15 cellular contexts compared by ENCODE assay signal in genomic region chr2:231099918-231100317, GRCh38. TPM values are rescaled to one million over a fixed set of nuclear protein-coding genes. Genes with fewer than 3 reads are reported as not detected.
A peak's percentile ranks its signal among the peaks of the same experiment; 100 is the strongest.
DNase-seq lines count a peak whose midpoint lies in the region; ATAC-seq and TF ChIP-seq lines count a peak whose summit lies in the region.
"Had no signal": no experiment of that assay in that cellular context is flagged by ENCODE, and none has a peak within 500 bp of the region (broad histone marks: within the 10 kb centered on the region; RNA-seq: fewer than 3 reads in every experiment).

No MANE protein-coding gene starts in this region.

- no peaks in the 10 kb centered on the region for H3K36me3 ChIP-seq in OCI-LY3 (replicated peaks; ENCODE audit: low read depth, low read length)
- H3K36me3 ChIP-seq in naive thymus-derived CD4-positive, alpha-beta T cell (ENCODE audit: control insufficient read depth in 2 of 3, insufficient read depth in 3 of 3, low read length in 3 of 3): peaks cover 0 to 46% (median 0%) of the 10 kb centered on the region in 3 experiments

- peaks cover 27% of the 10 kb centered on the region for H3K4me1 Mint-ChIP-seq in glutamatergic neuron (ENCODE audit: low read depth, unreplicated experiment)
- peaks cover 0 to 6% (median 4%) of the 10 kb centered on the region in 7 donors for H3K4me1 Mint-ChIP-seq in naive thymus-derived CD4-positive, alpha-beta T cell
- peaks cover 2% of the 10 kb centered on the region for H3K4me1 Mint-ChIP-seq in activated CD4-positive, alpha-beta memory T cell treated with anti-CD3 and anti-CD28 coated beads, Interleukin-2, amount 10 ng/mL, durations not matched to agents 7 days and 5 days

- H3K27me3 ChIP-seq in OCI-LY3 (ENCODE audit: low read depth, low read length): no peaks in the 10 kb centered on the region
- no peaks in the 10 kb centered on the region for H3K27me3 ChIP-seq in naive thymus-derived CD4-positive, alpha-beta T cell (ENCODE audit: control insufficient read depth in 2 of 2, insufficient read depth in 2 of 2, low read length in 2 of 2)
- H3K27me3 ChIP-seq: Peyer's patch, tibial artery had no signal

- peaks cover 5% of the 10 kb centered on the region for H3K9me3 Mint-ChIP-seq in glutamatergic neuron (ENCODE audit: unreplicated experiment)
- peaks cover 0 to 59% (median 24%) of the 10 kb centered on the region in 11 donors for H3K9me3 Mint-ChIP-seq in naive thymus-derived CD4-positive, alpha-beta T cell
- H3K9me3 Mint-ChIP-seq in activated CD4-positive, alpha-beta memory T cell treated with anti-CD3 and anti-CD28 coated beads, Interleukin-2, amount 10 ng/mL, durations not matched to agents 7 days and 5 days: peaks cover 13% of the 10 kb centered on the region

- H3K27me3 Mint-ChIP-seq in glutamatergic neuron (ENCODE audit: unreplicated experiment): peaks cover 8% of the 10 kb centered on the region
- H3K27me3 Mint-ChIP-seq in naive thymus-derived CD4-positive, alpha-beta T cell: no peaks in the 10 kb centered on the region
- H3K27me3 Mint-ChIP-seq in activated CD4-positive, alpha-beta memory T cell treated with anti-CD3 and anti-CD28 coated beads, Interleukin-2, amount 10 ng/mL, durations not matched to agents 7 days and 5 days: no peaks in the 10 kb centered on the region
- H3K27me3 Mint-ChIP-seq: activated T-cell treated with anti-CD3 and anti-CD28 coated beads, Interleukin-2, amount 50 U/mL, for 24 hours had no signal

- H3K9ac ChIP-seq in OCI-LY3 (ENCODE audit: low read length): no peak overlapping the region

- no peak overlapping the region for H3K4me3 Mint-ChIP-seq in glutamatergic neuron (ENCODE audit: unreplicated experiment)
- no peak overlapping the region for H3K4me3 Mint-ChIP-seq in naive thymus-derived CD4-positive, alpha-beta T cell
- no peak overlapping the region for H3K4me3 Mint-ChIP-seq in activated CD4-positive, alpha-beta memory T cell treated with anti-CD3 and anti-CD28 coated beads, Interleukin-2, amount 10 ng/mL, durations not matched to agents 7 days and 5 days
- H3K4me3 Mint-ChIP-seq: activated T-cell treated with anti-CD3 and anti-CD28 coated beads, Interleukin-2, amount 50 U/mL, for 24 hours had no signal

- POLR2A ChIA-PET in naive thymus-derived CD4-positive, alpha-beta T cell (lab: Charles Lee): no interaction called here
- POLR2A ChIA-PET in activated CD4-positive, alpha-beta memory T cell treated with anti-CD3 and anti-CD28 coated beads, Interleukin-2, amount 10 ng/mL, durations not matched to agents 7 days and 5 days (lab: Charles Lee): no interaction called here

- H3K9me3 ChIP-seq in OCI-LY3 (ENCODE audit: insufficient read depth, low read length): no peaks in the 10 kb centered on the region
- H3K9me3 ChIP-seq in naive thymus-derived CD4-positive, alpha-beta T cell (ENCODE audit: control insufficient read depth in 2 of 3, low read length in 3 of 3): peaks cover 0 to 21% (median 10%) of the 10 kb centered on the region in 3 experiments

- no peak overlapping the region for H3K4me2 ChIP-seq in OCI-LY3 (ENCODE audit: low read length)

- H3K36me3 Mint-ChIP-seq in glutamatergic neuron (ENCODE audit: unreplicated experiment): peaks cover 27% of the 10 kb centered on the region
- peaks cover 28 to 70% (median 54%) of the 10 kb centered on the region in 5 donors for H3K36me3 Mint-ChIP-seq in naive thymus-derived CD4-positive, alpha-beta T cell
- H3K36me3 Mint-ChIP-seq in activated CD4-positive, alpha-beta memory T cell treated with anti-CD3 and anti-CD28 coated beads, Interleukin-2, amount 10 ng/mL, durations not matched to agents 7 days and 5 days (ENCODE audit: low read depth): peaks cover 62% of the 10 kb centered on the region

- no peaks in the 10 kb centered on the region for H3K79me2 ChIP-seq in OCI-LY3 (ENCODE audit: low read length)

- H3K4me1 ChIP-seq in OCI-LY3 (ENCODE audit: low read length): no peaks in the 10 kb centered on the region; the same call in 1 of the 2 replicates
- no peaks in the 10 kb centered on the region for H3K4me1 ChIP-seq in naive thymus-derived CD4-positive, alpha-beta T cell (ENCODE audit: control insufficient read depth in 2 of 2, insufficient read depth in 2 of 2, low read length in 2 of 2)

- no peaks in the 10 kb centered on the region for H4K20me1 ChIP-seq in OCI-LY3 (ENCODE audit: insufficient read depth, low read length)

- DNase-seq in ACHN: peak; percentile 19
- DNase-seq in ELF-1 (ENCODE audit: low read depth, low spot score): peak; percentile 25
- DNase-seq in glutamatergic neuron: peak; percentile 27
- no peak for DNase-seq in iPS-NIHi11 (ENCODE audit: low spot score)
- DNase-seq in naive thymus-derived CD4-positive, alpha-beta T cell: no peak
- no peak for DNase-seq in activated CD4-positive, alpha-beta memory T cell treated with anti-CD3 and anti-CD28 coated beads, Interleukin-2, amount 10 ng/mL, durations not matched to agents 7 days and 5 days
- DNase-seq in posterior cingulate gyrus: no peak
- DNase-seq: activated T-cell treated with anti-CD3 and anti-CD28 coated beads, Interleukin-2, amount 50 U/mL, for 24 hours; amniotic stem cell; head of caudate nucleus; NCI-H1436 treated with DMSO at 0.1 percent for 48 hours; NCI-H510A treated with DMSO at 0.1 percent for 48 hours; tibial artery had no signal

- CTCF ChIA-PET in naive thymus-derived CD4-positive, alpha-beta T cell (lab: Charles Lee): interaction anchor here (0.5 kb wide), 1 partner anchor 221 kb away, joined by 3 read pairs; no protein-coding TSS in a partner anchor
- CTCF ChIA-PET in activated CD4-positive, alpha-beta memory T cell treated with anti-CD3 and anti-CD28 coated beads, Interleukin-2, amount 10 ng/mL, durations not matched to agents 7 days and 5 days (lab: Charles Lee): interaction anchor here (0.6 kb wide), 1 partner anchor 353 kb away, joined by 3 read pairs; no protein-coding TSS in a partner anchor

- intact Hi-C loops in naive thymus-derived CD4-positive, alpha-beta T cell (cut with micrococcal nuclease): loop anchor here (5.0 kb wide), 2 partner anchors 307 to 502 kb away; no protein-coding TSS in a partner anchor
- intact Hi-C loops in posterior cingulate gyrus (cut with DNase I): loop anchor here (10.0 kb wide), 3 partner anchors 95 to 205 kb away; partner anchors contain the start of gene ARMC9

- peak; percentile 43 for TF ChIP-seq CTCF in OCI-LY3 (IDR thresholded peaks at IDR 0.05; ENCODE audit: low read depth, low read length)
- no peak for TF ChIP-seq CTCF in glutamatergic neuron (IDR thresholded peaks at IDR 0.05; ENCODE audit: partially characterized antibody, unreplicated experiment)

- H3K27ac ChIP-seq in OCI-LY3 (ENCODE audit: low read length): no peak overlapping the region
- no peak overlapping the region for H3K27ac ChIP-seq in naive thymus-derived CD4-positive, alpha-beta T cell (ENCODE audit: low read depth, low read length)
- H3K27ac ChIP-seq: tibial artery had no signal

- no peak for ATAC-seq in naive thymus-derived CD4-positive, alpha-beta T cell

- H2AFZ ChIP-seq in OCI-LY3 (ENCODE audit: low read depth, low read length): no peak overlapping the region

- no peak overlapping the region for H3K27ac Mint-ChIP-seq in glutamatergic neuron (ENCODE audit: unreplicated experiment)
- no peak overlapping the region for H3K27ac Mint-ChIP-seq in naive thymus-derived CD4-positive, alpha-beta T cell
- no peak overlapping the region for H3K27ac Mint-ChIP-seq in activated CD4-positive, alpha-beta memory T cell treated with anti-CD3 and anti-CD28 coated beads, Interleukin-2, amount 10 ng/mL, durations not matched to agents 7 days and 5 days
- H3K27ac Mint-ChIP-seq: activated T-cell treated with anti-CD3 and anti-CD28 coated beads, Interleukin-2, amount 50 U/mL, for 24 hours had no signal

- in situ Hi-C loops in ACHN (cut with HindIII; ENCODE audit: low pct_ligation_motif_present, low pct_unique_long_range_greater_than_20kb, low sequenced_read_pairs): no loop called here

- no peak overlapping the region for H3K4me3 ChIP-seq in OCI-LY3 (ENCODE audit: low read length)
- H3K4me3 ChIP-seq in naive thymus-derived CD4-positive, alpha-beta T cell (ENCODE audit: low read length): no peak overlapping the region
- H3K4me3 ChIP-seq: Peyer's patch, tibial artery had no signal

RNA-seq across cellular contexts. Expression of gene HTR2B, which starts 24.9 kb away (rescaled TPM):
- total RNA-seq in glutamatergic neuron (ENCODE audit: unreplicated experiment): not detected
- total RNA-seq in naive thymus-derived CD4-positive, alpha-beta T cell: not detected
- under 1 TPM; 0.09 to 0.10 TPM for polyA plus RNA-seq in naive thymus-derived CD4-positive, alpha-beta T cell
- total RNA-seq in activated CD4-positive, alpha-beta memory T cell treated with anti-CD3 and anti-CD28 coated beads, Interleukin-2, amount 10 ng/mL, durations not matched to agents 7 days and 5 days: under 1 TPM; 0.10 to 0.13 TPM

RNA-seq across cellular contexts. Expression of gene PSMD1, which starts 43.3 kb away (rescaled TPM):
- total RNA-seq in glutamatergic neuron (ENCODE audit: unreplicated experiment): 126 TPM
- 100 to 1,000 TPM in 1 of 5 experiments, 10 to 100 TPM in 4; 30.3 to 121 (median 40.1) TPM for total RNA-seq in naive thymus-derived CD4-positive, alpha-beta T cell
- 10 to 100 TPM; 58.2 to 63.3 TPM for polyA plus RNA-seq in naive thymus-derived CD4-positive, alpha-beta T cell
- total RNA-seq in activated CD4-positive, alpha-beta memory T cell treated with anti-CD3 and anti-CD28 coated beads, Interleukin-2, amount 10 ng/mL, durations not matched to agents 7 days and 5 days: 10 to 100 TPM; 79.3 to 80.0 TPM

Comparison
In these comparisons a context has a peak if more than half of its experiments do, and no peak if none do; other contexts are left out.
1. DNase-seq: peak in ACHN (single experiment), ELF-1 (single experiment) and glutamatergic neuron (single experiment); none in iPS-NIHi11 (single experiment), naive thymus-derived CD4-positive, alpha-beta T cell (0 of 9), activated CD4-positive, alpha-beta memory T cell treated with anti-CD3 and anti-CD28 coated beads, Interleukin-2, amount 10 ng/mL, durations not matched to agents 7 days and 5 days (single experiment) and posterior cingulate gyrus (0 of 10).